28 cellular contexts compared by ENCODE assay signal in genomic region chr22:31898911-31899310, GRCh38. TPM values are rescaled to one million over a fixed set of nuclear protein-coding genes. Genes with fewer than 3 reads are reported as not detected.
DNase-seq lines count a peak whose midpoint lies in the region; FAIRE-seq and TF ChIP-seq lines count a peak whose summit lies in the region.
"Had no signal": no experiment of that assay in that cellular context is flagged by ENCODE, and none has a peak within 500 bp of the region (broad histone marks: within the 10 kb centered on the region; RNA-seq: fewer than 3 reads in every experiment).

No MANE protein-coding gene starts in this region.

- peak overlapping the region; percentile 68 for H3K27ac ChIP-seq in endodermal cell (ENCODE audit: low read depth, low read length)
- H3K27ac ChIP-seq: body of pancreas, C4-2B, thoracic aorta had no signal

- H3K36me3 Mint-ChIP-seq in endodermal cell (ENCODE audit: low read depth) = peaks cover 12% of the 10 kb centered on the region

- no peak for TF ChIP-seq CTCF in endodermal cell (conservative IDR thresholded peaks at IDR 0.05)

- no peaks in the 10 kb centered on the region for H3K9me3 Mint-ChIP-seq in endodermal cell
- H3K9me3 Mint-ChIP-seq: activated naive CD8-positive, alpha-beta T cell treated with anti-CD3 and anti-CD28 coated beads, Interleukin-2, amount 50 U/mL, for 24 hours; naive thymus-derived CD8-positive, alpha-beta T cell; stimulated activated memory B cell treated with anti-CD40 and anti-IgM and Interleukin-4, amounts not matched to agents 10 μg/mL and 1 μg/mL and 100 μg/mL, for 72 hours; T-helper 1 cell treated with Interleukin-12 subunit alpha and Interleukin-12 subunit beta and Interleukin-4 antibody, amounts not matched to agents 30 μg/mL and 1 μg/mL, for 36 hours had no signal

- peaks cover 4% of the 10 kb centered on the region for H3K4me1 ChIP-seq in endodermal cell (ENCODE audit: control insufficient read depth, insufficient read depth, low read length)
- H3K4me1 ChIP-seq: body of pancreas had no signal

- H3K36me3 ChIP-seq in endodermal cell (ENCODE audit: control insufficient read depth, insufficient read depth, low read length) = peaks cover 10% of the 10 kb centered on the region

- DNase-seq in anterior cingulate cortex (lab: John Stamatoyannopoulos, UW) = peak in 32 of 58 donors; percentile 5 to 67 (median 26)
- no peak for DNase-seq in endodermal cell
- DNase-seq in medulla oblongata (ENCODE audit: extremely low spot score) = peak; percentile 45
- peak; percentile 49 for DNase-seq in putamen (ENCODE audit: low spot score)
- DNase-seq in HTR-8/SVneo (ENCODE audit: insufficient read length, low spot score) = no peak
- DNase-seq in activated gamma-delta T cell (lab: John Stamatoyannopoulos, UW) = no peak
- no peak for DNase-seq in NCI-H774 (lab: John Stamatoyannopoulos, UW)
- no peak for DNase-seq in NCI-H128 (lab: John Stamatoyannopoulos, UW; ENCODE audit: unreplicated experiment)
- DNase-seq: activated CD4-positive, alpha-beta T cell treated with anti-CD3 and anti-CD28 coated beads for 4 hours; activated gamma-delta T cell treated with Interleukin-2 at 50 U/mL for 16 hours; activated naive CD8-positive, alpha-beta T cell treated with anti-CD3 and anti-CD28 coated beads, Interleukin-2, amount 50 U/mL, for 24 hours; activated T-cell treated with anti-CD3 and anti-CD28 coated beads, Interleukin-2, amount 50 U/mL, for 1 hour; body of pancreas; DMS79 treated with DMSO at 0.1 percent for 48 hours; effector CD4-positive, alpha-beta T cell; GF-D8; H7; midbrain; naive thymus-derived CD8-positive, alpha-beta T cell; NCI-H1105 treated with DMSO at 0.1 percent for 48 hours; NCI-H2029; NCI-H82; stimulated activated CD4-positive, alpha-beta T cell treated with anti-CD3 and anti-CD28 coated beads, Interleukin-4, amount 100 ng/mL, for 24 hours had no signal

- no peak overlapping the region for H3K9ac ChIP-seq in endodermal cell (ENCODE audit: extremely low read depth, low read length, poor library complexity, severe bottlenecking)

- no peaks in the 10 kb centered on the region for H3K27me3 ChIP-seq in endodermal cell (ENCODE audit: control insufficient read depth, insufficient read depth, low read length, poor library complexity, severe bottlenecking)
- H3K27me3 ChIP-seq: body of pancreas had no signal

- no peak for FAIRE-seq in HTR-8/SVneo (lab: Jason Lieb, UNC)
- FAIRE-seq: frontal cortex had no signal

- no peak overlapping the region for H3K4me3 ChIP-seq in endodermal cell (ENCODE audit: low read length)
- H3K4me3 ChIP-seq: body of pancreas, thoracic aorta had no signal

- 82 to 94% methylated on average over 1 to 2 of the region's 2 CpGs for WGBS in endodermal cell (ENCODE audit: insufficient coverage in 1 of 2, insufficient read length in 1 of 2), 2 experiments

- no peak overlapping the region for H3K27ac Mint-ChIP-seq in endodermal cell
- H3K27ac Mint-ChIP-seq: activated naive CD8-positive, alpha-beta T cell treated with anti-CD3 and anti-CD28 coated beads, Interleukin-2, amount 50 U/mL, for 24 hours; naive thymus-derived CD8-positive, alpha-beta T cell; stimulated activated memory B cell treated with anti-CD40 and anti-IgM and Interleukin-4, amounts not matched to agents 10 μg/mL and 1 μg/mL and 100 μg/mL, for 72 hours; T-helper 1 cell treated with Interleukin-12 subunit alpha and Interleukin-12 subunit beta and Interleukin-4 antibody, amounts not matched to agents 30 μg/mL and 1 μg/mL, for 36 hours had no signal

- no peaks in the 10 kb centered on the region for H3K9me3 ChIP-seq in endodermal cell (ENCODE audit: control insufficient read depth, low read length)
- H3K9me3 ChIP-seq: body of pancreas, thoracic aorta had no signal

- H3K4me1 Mint-ChIP-seq in endodermal cell = peaks cover 12% of the 10 kb centered on the region
- H3K4me1 Mint-ChIP-seq: activated naive CD8-positive, alpha-beta T cell treated with anti-CD3 and anti-CD28 coated beads, Interleukin-2, amount 50 U/mL, for 24 hours; stimulated activated memory B cell treated with anti-CD40 and anti-IgM and Interleukin-4, amounts not matched to agents 10 μg/mL and 1 μg/mL and 100 μg/mL, for 72 hours had no signal

- no peak overlapping the region for H3K4me3 Mint-ChIP-seq in endodermal cell
- H3K4me3 Mint-ChIP-seq: activated naive CD8-positive, alpha-beta T cell treated with anti-CD3 and anti-CD28 coated beads, Interleukin-2, amount 50 U/mL, for 24 hours; naive thymus-derived CD8-positive, alpha-beta T cell; stimulated activated memory B cell treated with anti-CD40 and anti-IgM and Interleukin-4, amounts not matched to agents 10 μg/mL and 1 μg/mL and 100 μg/mL, for 72 hours; T-helper 1 cell treated with Interleukin-12 subunit alpha and Interleukin-12 subunit beta and Interleukin-4 antibody, amounts not matched to agents 30 μg/mL and 1 μg/mL, for 36 hours had no signal

- no peaks in the 10 kb centered on the region for H3K27me3 Mint-ChIP-seq in endodermal cell (ENCODE audit: insufficient read depth)
- H3K27me3 Mint-ChIP-seq: activated naive CD8-positive, alpha-beta T cell treated with anti-CD3 and anti-CD28 coated beads, Interleukin-2, amount 50 U/mL, for 24 hours; naive thymus-derived CD8-positive, alpha-beta T cell; stimulated activated memory B cell treated with anti-CD40 and anti-IgM and Interleukin-4, amounts not matched to agents 10 μg/mL and 1 μg/mL and 100 μg/mL, for 72 hours had no signal

RNA-seq across cellular contexts. Expression of gene YWHAH, which starts 45.4 kb away (rescaled TPM):
- 100 to 1,000 TPM; 162 to 193 TPM for total RNA-seq in endodermal cell
- polyA plus RNA-seq in endodermal cell (2013, experiment 1 of 2) = 178 TPM
- polyA plus RNA-seq in endodermal cell (2013, experiment 2 of 2) = 174 TPM

Comparison
In these comparisons a context has a peak if more than half of its experiments do, and no peak if none do; other contexts are left out.
1. DNase-seq: peak in anterior cingulate cortex (32 of 58), medulla oblongata (single experiment) and putamen (single experiment); none in endodermal cell (single experiment), HTR-8/SVneo (single experiment), activated gamma-delta T cell (single experiment), NCI-H774 (single experiment) and NCI-H128 (single experiment).